Comparison of ENCODE assay signal across 15 cellular contexts in genomic region chr13:105165449-105166125, GRCh38.
DNase-seq lines count a peak whose midpoint lies in the region; ATAC-seq and TF ChIP-seq lines count a peak whose summit lies in the region.
"Had no signal": no experiment of that assay in that cellular context is flagged by ENCODE, and none has a peak within 500 bp of the region (broad histone marks: within the 10 kb centered on the region; RNA-seq: fewer than 3 reads in every experiment).

No MANE protein-coding gene starts in this region.

- DNase-seq in immature natural killer cell: peak; percentile 5 to 25 (median 6)
- no peak for DNase-seq in RWPE1 (ENCODE audit: low spot score)
- DNase-seq in NCI-H146 treated with DMSO at 0.1 percent for 48 hours (lab: John Stamatoyannopoulos, UW; ENCODE audit: unreplicated experiment): no peak
- no peak for DNase-seq in COLO829 (ENCODE audit: low spot score)
- DNase-seq in PC-9: no peak
- DNase-seq: activated CD8-positive, alpha-beta memory T cell treated with anti-CD3 and anti-CD28 coated beads, Interleukin-2, amount 50 U/mL, for 4 hours; body of pancreas; C1 segment of cervical spinal cord; stimulated activated CD4-positive, alpha-beta T cell treated with anti-CD3 and anti-CD28 coated beads, Interleukin-15, amount 100 ng/mL, for 24 hours had no signal

- no peak overlapping the region for H2AFZ ChIP-seq in PC-9

- CTCF ChIA-PET in RWPE1 (lab: Yijun Ruan, JAX): interaction anchor here (0.6 kb wide), 1 partner anchor 649 kb away, joined by 3 read pairs; no protein-coding TSS in a partner anchor
- CTCF ChIA-PET in PC-9 (lab: Charles Lee): no interaction called here

- H3K27me3 ChIP-seq in PC-9 (ENCODE audit: insufficient read depth, low read depth): no peaks in the 10 kb centered on the region
- H3K27me3 ChIP-seq: body of pancreas had no signal

- H3K9me3 ChIP-seq in PC-9 (ENCODE audit: insufficient read depth, low read depth): no peaks in the 10 kb centered on the region; the same call in 1 of the 2 replicates
- H3K9me3 ChIP-seq: body of pancreas had no signal

- H4K20me1 ChIP-seq in PC-9 (ENCODE audit: insufficient read depth): no peaks in the 10 kb centered on the region

- peak overlapping the region in 1 of 5 donors; percentile 22 for H3K4me3 Mint-ChIP-seq in immature natural killer cell
- H3K4me3 Mint-ChIP-seq: stimulated activated naive CD8-positive, alpha-beta T cell treated with anti-CD3 and anti-CD28 coated beads, Interleukin-15, Interleukin-2, amounts not matched to agents 100 ng/mL and 50 ng/mL, for 24 hours; T-helper 2 cell treated with Interferon-gamma antibody and Interleukin-4, amounts not matched to agents 5 μg/mL and 100 μg/mL, for 36 hours had no signal

- no peaks in the 10 kb centered on the region for H3F3A ChIP-seq in PC-9 (ENCODE audit: insufficient read depth, low read depth)

- H3K79me2 ChIP-seq in PC-9 (ENCODE audit: low read depth): no peaks in the 10 kb centered on the region

- H3K4me3 ChIP-seq in PC-9: no peak overlapping the region

- H3K4me1 ChIP-seq in PC-9 (replicated peaks; ENCODE audit: insufficient read depth): no peaks in the 10 kb centered on the region
- H3K4me1 ChIP-seq: body of pancreas had no signal

- intact Hi-C loops in PC-9 (cut with micrococcal nuclease; ENCODE audit: unreplicated experiment): no loop called here

- H3K36me3 ChIP-seq in PC-9 (ENCODE audit: low read depth): no peaks in the 10 kb centered on the region

- peaks cover 2 to 3% (median 2%) of the 10 kb centered on the region in 3 donors for H3K27me3 Mint-ChIP-seq in immature natural killer cell (ENCODE audit: low read depth in 3 of 3)

- no peaks in the 10 kb centered on the region for H3K36me3 Mint-ChIP-seq in immature natural killer cell

- POLR2A ChIA-PET in RWPE1 (lab: Yijun Ruan, JAX; ENCODE audit: low non-redundant PET): no interaction called here
- POLR2A ChIA-PET in PC-9 (lab: Charles Lee; ENCODE audit: unreplicated experiment): no interaction called here

- H3K4me1 Mint-ChIP-seq in immature natural killer cell: peaks cover 16% of the 10 kb centered on the region in 2 donors

- H3K9me2 ChIP-seq in PC-9 (ENCODE audit: insufficient read depth): no peaks in the 10 kb centered on the region; the same call in 1 of the 2 replicates

- H3K27ac ChIP-seq in RWPE1: no peak overlapping the region
- H3K27ac ChIP-seq in PC-9: no peak overlapping the region
- H3K27ac ChIP-seq: body of pancreas had no signal

- peak overlapping the region in 4 of 6 donors; percentile 6 to 70 (median 8) for H3K27ac Mint-ChIP-seq in immature natural killer cell
- H3K27ac Mint-ChIP-seq: stimulated activated naive CD8-positive, alpha-beta T cell treated with anti-CD3 and anti-CD28 coated beads, Interleukin-15, Interleukin-2, amounts not matched to agents 100 ng/mL and 50 ng/mL, for 24 hours; T-helper 2 cell treated with Interferon-gamma antibody and Interleukin-4, amounts not matched to agents 5 μg/mL and 100 μg/mL, for 36 hours had no signal

- TF ChIP-seq CTCF in RWPE1 (conservative IDR thresholded peaks at IDR 0.05; ENCODE audit: low read depth) (no peak), PC-9 (conservative IDR thresholded peaks at IDR 0.05) (no peak)

- ATAC-seq in GM18867 (IDR thresholded peaks at IDR 0.05; ENCODE audit: unreplicated experiment): peak; percentile 90
- ATAC-seq in GM21529 (IDR thresholded peaks at IDR 0.05; ENCODE audit: unreplicated experiment): peak; percentile 94
- ATAC-seq in HG03159 (IDR thresholded peaks at IDR 0.05; ENCODE audit: unreplicated experiment): peak; percentile 92
- ATAC-seq: body of pancreas, esophagus mucosa had no signal

- no TSS peak for BruUV-seq in PC-9 (replicated peaks; lab: Mats Ljungman, UMichigan)

- H3K9me3 Mint-ChIP-seq in immature natural killer cell: peaks cover 0 to 4% (median 0%) of the 10 kb centered on the region in 6 donors
- H3K9me3 Mint-ChIP-seq: stimulated activated naive CD8-positive, alpha-beta T cell treated with anti-CD3 and anti-CD28 coated beads, Interleukin-15, Interleukin-2, amounts not matched to agents 100 ng/mL and 50 ng/mL, for 24 hours; T-helper 2 cell treated with Interferon-gamma antibody and Interleukin-4, amounts not matched to agents 5 μg/mL and 100 μg/mL, for 36 hours had no signal

- H3K4me2 ChIP-seq in PC-9: no peak overlapping the region

Comparison
In these comparisons a context has a peak if more than half of its experiments do, and no peak if none do; other contexts are left out.
1. DNase-seq: peak in immature natural killer cell (3 of 3); none in RWPE1 (single experiment), NCI-H146 treated with DMSO at 0.1 percent for 48 hours (single experiment), COLO829 (single experiment) and PC-9 (0 of 2).
2. Peak in every context shown above with its lines, with median percentiles within 50 percentile points of each other: ATAC-seq.